In the genomic region with DNA sequence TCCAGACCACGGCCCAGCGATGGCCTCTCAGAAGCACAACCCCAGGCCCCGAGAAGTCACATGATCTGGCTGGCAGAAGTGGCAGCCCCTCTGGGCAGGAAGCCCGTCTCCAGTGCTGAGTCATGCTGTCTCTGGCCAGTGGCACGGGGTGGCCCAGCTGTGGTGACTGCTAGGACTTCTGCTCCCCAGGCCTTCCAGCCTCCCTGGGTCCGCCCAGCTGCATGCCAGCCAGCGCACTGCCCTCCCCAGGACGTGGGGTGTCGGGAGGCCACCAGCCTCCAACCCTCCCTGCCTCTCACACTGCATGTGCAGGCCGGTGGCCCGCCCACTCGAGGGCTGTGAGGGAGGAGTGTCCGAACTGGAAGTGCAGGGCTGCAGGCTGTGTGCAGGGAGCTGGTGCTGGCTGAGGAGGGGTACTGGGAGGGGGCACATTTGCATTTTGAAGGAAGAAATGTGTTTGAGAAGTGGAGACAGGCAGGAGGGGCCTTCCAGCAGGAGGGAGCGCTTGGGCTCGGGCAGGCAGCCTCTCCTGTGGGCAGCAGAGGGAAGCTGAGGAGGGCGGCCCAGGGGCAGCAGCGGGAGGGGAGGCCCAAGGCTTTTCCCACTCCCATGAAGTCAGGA, we compare ENCODE assay signal across 8 cellular contexts. TPM values are rescaled to one million over a fixed set of nuclear protein-coding genes. Genes with fewer than 3 reads are reported as not detected.
DNase-seq lines count a peak whose midpoint lies in the region; ATAC-seq lines count a peak whose summit lies in the region.

No MANE protein-coding gene starts in this region.

- ATAC-seq in HG03342 (IDR thresholded peaks at IDR 0.05; ENCODE audit: unreplicated experiment) = no peak
- no peak for ATAC-seq in GM19452 (IDR thresholded peaks at IDR 0.05; ENCODE audit: unreplicated experiment)

- peak; percentile 79 for DNase-seq in DMS79 treated with DMSO at 0.1 percent for 48 hours (lab: John Stamatoyannopoulos, UW)
- peak; percentile 55 for DNase-seq in NCI-H69 (lab: John Stamatoyannopoulos, UW)
- peak; percentile 69 for DNase-seq in dermis blood vessel endothelial cell
- peak; percentile 94 for DNase-seq in mesenteric fat pad (ENCODE audit: low spot score)
- no peak for DNase-seq in activated CD4-positive, alpha-beta T cell treated with anti-CD3 and anti-CD28 coated beads, Interleukin-2, amount 50 U/mL, for 4 hours
- DNase-seq in activated CD8-positive, alpha-beta memory T cell treated with anti-CD3 and anti-CD28 coated beads, Interleukin-2, amount 50 U/mL, for 48 hours = no peak

RNA-seq across cellular contexts. Expression of a gene that starts 17.0 kb away (rescaled TPM):
- total RNA-seq in dermis blood vessel endothelial cell = 72.2 and 72.4 TPM in 2 replicates
- 45.3 TPM for total RNA-seq in mesenteric fat pad

Comparison
In these comparisons a context has a peak if more than half of its experiments do, and no peak if none do; other contexts are left out.
1. DNase-seq: peak in DMS79 treated with DMSO at 0.1 percent for 48 hours (single experiment), NCI-H69 (single experiment), dermis blood vessel endothelial cell (single experiment) and mesenteric fat pad (single experiment); none in activated CD4-positive, alpha-beta T cell treated with anti-CD3 and anti-CD28 coated beads, Interleukin-2, amount 50 U/mL, for 4 hours (0 of 2) and activated CD8-positive, alpha-beta memory T cell treated with anti-CD3 and anti-CD28 coated beads, Interleukin-2, amount 50 U/mL, for 48 hours (single experiment).